In the genomic region with DNA sequence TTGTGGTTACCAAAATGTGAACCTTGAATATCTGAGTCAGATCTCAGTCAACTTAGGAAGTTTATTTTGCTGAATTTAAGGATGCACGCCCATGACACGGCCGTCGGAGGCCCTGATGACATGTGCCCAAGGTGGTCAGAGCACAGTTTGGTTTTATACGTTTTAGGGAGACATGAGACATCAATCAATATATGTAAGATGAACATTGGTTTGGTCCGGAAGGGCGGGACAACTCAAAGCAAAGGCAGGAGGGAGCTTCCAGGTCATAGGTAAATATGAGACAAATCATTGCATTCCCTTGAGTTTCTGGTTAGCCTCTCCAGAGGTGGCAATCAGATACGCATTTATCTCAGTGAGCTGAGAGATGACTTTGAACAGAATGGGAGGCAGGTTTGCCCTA, we compare ENCODE assay signal across 7 cellular contexts. TPM values are rescaled to one million over a fixed set of nuclear protein-coding genes. Genes with fewer than 3 reads are reported as not detected.
DNase-seq lines count a peak whose midpoint lies in the region; ATAC-seq, FAIRE-seq and TF ChIP-seq lines count a peak whose summit lies in the region.

No MANE protein-coding gene starts in this region.

- peaks cover 40% of the 10 kb centered on the region for H3K4me1 Mint-ChIP-seq in stimulated activated effector memory CD8-positive, alpha-beta T cell treated with anti-CD3 and anti-CD28 coated beads, Interleukin-12 subunit alpha, Interleukin-12 subunit beta, amount 100 ng/mL, for 72 hours

- no peak overlapping the region for H3K9ac ChIP-seq in HUES6 (ENCODE audit: low read length)

- H3K4me1 ChIP-seq in HUES6 (ENCODE audit: control insufficient read depth, insufficient read depth, low read length) = peaks cover 31% of the 10 kb centered on the region

- TF ChIP-seq CTCF in VCaP (conservative IDR thresholded peaks at IDR 0.05) (no peak), foreskin fibroblast (IDR thresholded peaks at IDR 0.05; ENCODE audit: low read depth, low read length) (no peak)

- no peaks in the 10 kb centered on the region for H3K9me3 Mint-ChIP-seq in stimulated activated effector memory CD8-positive, alpha-beta T cell treated with anti-CD3 and anti-CD28 coated beads, Interleukin-12 subunit alpha, Interleukin-12 subunit beta, amount 100 ng/mL, for 72 hours

- no peaks in the 10 kb centered on the region for H3K9me3 ChIP-seq in HUES6 (ENCODE audit: control insufficient read depth, insufficient read depth, low read depth, low read length)

- peaks cover 15% of the 10 kb centered on the region for H3K36me3 ChIP-seq in HUES6 (ENCODE audit: control insufficient read depth, insufficient read depth, low read length)

- H3K36me3 Mint-ChIP-seq in stimulated activated effector memory CD8-positive, alpha-beta T cell treated with anti-CD3 and anti-CD28 coated beads, Interleukin-12 subunit alpha, Interleukin-12 subunit beta, amount 100 ng/mL, for 72 hours = peaks cover 35% of the 10 kb centered on the region

- DNase-seq in foreskin fibroblast = no peak
- no peak for DNase-seq in stimulated activated effector memory CD8-positive, alpha-beta T cell treated with anti-CD3 and anti-CD28 coated beads, Interleukin-12 subunit alpha, Interleukin-12 subunit beta, amount 100 ng/mL, for 72 hours (ENCODE audit: low spot score in 2 of 2)
- no peak for DNase-seq in DMS79 (lab: John Stamatoyannopoulos, UW)
- no peak for DNase-seq in GM12892 (ENCODE audit: insufficient read length)

- peak overlapping the region; percentile 98 for H3K4me3 Mint-ChIP-seq in stimulated activated effector memory CD8-positive, alpha-beta T cell treated with anti-CD3 and anti-CD28 coated beads, Interleukin-12 subunit alpha, Interleukin-12 subunit beta, amount 100 ng/mL, for 72 hours

- H3K27me3 ChIP-seq in HUES6 (ENCODE audit: control insufficient read depth, insufficient read depth, low read length) = no peaks in the 10 kb centered on the region

- FAIRE-seq in GM12892 (lab: Jason Lieb, UNC) = no peak

- H3K27ac ChIP-seq in HUES6 (ENCODE audit: low read depth, low read length) (no peak overlapping the region), VCaP (peak overlapping the region; percentile 95)

- TF ChIP-seq POLR2A in GM12892 (IDR thresholded peaks at IDR 0.05; ENCODE audit: low read depth, low read length) = no peak

- H3K27ac Mint-ChIP-seq in stimulated activated effector memory CD8-positive, alpha-beta T cell treated with anti-CD3 and anti-CD28 coated beads, Interleukin-12 subunit alpha, Interleukin-12 subunit beta, amount 100 ng/mL, for 72 hours = peak overlapping the region; percentile 97

- ATAC-seq in stimulated activated effector memory CD8-positive, alpha-beta T cell treated with anti-CD3 and anti-CD28 coated beads, Interleukin-12 subunit alpha, Interleukin-12 subunit beta, amount 100 ng/mL, for 72 hours = no peak
- ATAC-seq in HG03342 (IDR thresholded peaks at IDR 0.05; ENCODE audit: unreplicated experiment) = no peak

- H3K4me3 ChIP-seq in HUES6 (ENCODE audit: low read depth, low read length) (peak overlapping the region; percentile 98), foreskin fibroblast (ENCODE audit: low read depth in 1 of 2, low read length in 2 of 2) (peak overlapping the region; percentile 85 to 99)

RNA-seq across cellular contexts. Expression of gene PRMT2, which starts 1.0 kb away (rescaled TPM):
- 36.5 TPM for polyA plus RNA-seq in GM12892 (2012; ENCODE audit: missing spikeins)

RNA-seq across cellular contexts. Expression of gene S100B, which starts 29.5 kb away (rescaled TPM):
- not detected for polyA plus RNA-seq in GM12892 (2012; ENCODE audit: missing spikeins)
